ENCODE assay signal across 8 cellular contexts in the genomic region with DNA sequence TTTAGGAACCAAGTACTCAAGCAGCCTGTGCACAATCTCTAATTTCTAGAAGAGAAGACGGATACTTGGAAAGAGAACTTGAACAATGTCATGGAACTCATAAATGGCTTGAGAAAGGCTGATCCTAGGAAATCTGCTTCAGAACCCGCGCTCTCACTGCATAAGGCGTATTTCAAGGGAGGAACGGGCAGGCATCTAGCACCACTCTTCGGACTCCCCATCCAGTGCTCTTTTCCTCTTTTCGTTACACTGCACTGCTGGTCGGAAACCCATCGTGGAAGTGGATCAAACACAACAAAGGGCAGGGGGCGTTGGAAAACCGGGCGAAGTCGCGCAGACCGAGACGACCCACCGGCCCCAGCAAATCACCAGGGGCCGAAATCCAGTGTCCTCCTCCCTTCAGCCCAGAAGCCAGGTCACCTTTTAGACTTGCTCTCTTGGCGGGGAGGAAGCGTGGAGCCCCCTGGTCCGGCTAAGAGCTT. TPM values are rescaled to one million over a fixed set of nuclear protein-coding genes. Genes with fewer than 3 reads are reported as not detected.
DNase-seq lines count a peak whose midpoint lies in the region; ATAC-seq, FAIRE-seq and TF ChIP-seq lines count a peak whose summit lies in the region.

No MANE protein-coding gene starts in this region.

- H3K79me2 ChIP-seq in astrocyte (ENCODE audit: insufficient read depth, low read length), result peaks cover 47% of the 10 kb centered on the region

- TF ChIP-seq CTCF in astrocyte (IDR thresholded peaks at IDR 0.05; ENCODE audit: insufficient read depth, low read depth, low read length) (no peak), kidney (IDR thresholded peaks at IDR 0.05; ENCODE audit: borderline replicate concordance, extremely low read depth, insufficient read depth) (no peak)

- H3K27me3 Mint-ChIP-seq in astrocyte (ENCODE audit: low read depth, unreplicated experiment), result peaks cover under 1% of the 10 kb centered on the region

- peak overlapping the region; percentile 89; the same call in 1 of the 2 replicates for H3K27ac ChIP-seq in HUES6 (ENCODE audit: low read depth, low read length)
- H3K27ac ChIP-seq in astrocyte (ENCODE audit: low read depth, low read length), result peak overlapping the region; percentile 90
- H3K27ac ChIP-seq in kidney (ENCODE audit: low read depth in 2 of 2, low read length in 2 of 2), result peak overlapping the region; percentile 90 to 95
- H3K27ac ChIP-seq in stomach smooth muscle (ENCODE audit: low read length), result peak overlapping the region; percentile 88

- peak overlapping the region; percentile 95 for H3K4me2 ChIP-seq in astrocyte (ENCODE audit: low read length)

- H4K20me1 ChIP-seq in astrocyte (ENCODE audit: insufficient read depth, low read length), result peaks cover 32% of the 10 kb centered on the region

- no peaks in the 10 kb centered on the region for H3K36me3 Mint-ChIP-seq in astrocyte (ENCODE audit: low read depth, unreplicated experiment)

- H3K27me3 ChIP-seq in HUES6 (ENCODE audit: control insufficient read depth, insufficient read depth, low read length) (peaks cover 2% of the 10 kb centered on the region; the same call in 1 of the 2 replicates), astrocyte (ENCODE audit: insufficient read depth, low read length) (no peaks in the 10 kb centered on the region), stomach smooth muscle (ENCODE audit: control insufficient read depth in 1 of 2, insufficient read depth in 2 of 2, low read length in 2 of 2) (no peaks in the 10 kb centered on the region)

- peaks cover 14% of the 10 kb centered on the region for H3K4me1 Mint-ChIP-seq in astrocyte (ENCODE audit: low read depth, unreplicated experiment)

- H3K27ac Mint-ChIP-seq in astrocyte (ENCODE audit: unreplicated experiment), result peak overlapping the region; percentile 89

- intact Hi-C loops in kidney (cut with DNase I), result no loop called here

- H3K9me3 ChIP-seq in HUES6 (ENCODE audit: control insufficient read depth, insufficient read depth, low read depth, low read length) (no peaks in the 10 kb centered on the region; the same call in 1 of the 2 replicates), astrocyte (ENCODE audit: insufficient read depth, low read depth, low read length) (no peaks in the 10 kb centered on the region), kidney (ENCODE audit: control insufficient read depth in 1 of 2, low read length in 2 of 2) (no peaks in the 10 kb centered on the region), stomach smooth muscle (ENCODE audit: control insufficient read depth in 2 of 2, low read length in 2 of 2) (no peaks in the 10 kb centered on the region)

- FAIRE-seq in astrocyte (lab: Jason Lieb, UNC) (no peak), kidney (lab: Jason Lieb, UNC) (no peak)

- peaks cover 14% of the 10 kb centered on the region; the same call in 1 of the 2 replicates for H3K4me1 ChIP-seq in HUES6 (ENCODE audit: control insufficient read depth, insufficient read depth, low read length)
- H3K4me1 ChIP-seq in astrocyte (ENCODE audit: insufficient read depth, low read length), result peaks cover 16% of the 10 kb centered on the region
- H3K4me1 ChIP-seq in kidney (ENCODE audit: control insufficient read depth in 1 of 2, insufficient read depth in 1 of 2, low read depth in 1 of 2, low read length in 2 of 2), result peaks cover under 1 to 15% of the 10 kb centered on the region in 2 donors
- H3K4me1 ChIP-seq in stomach smooth muscle (ENCODE audit: control insufficient read depth, insufficient read depth, low read length), result peaks cover 22% of the 10 kb centered on the region

- peak overlapping the region; percentile 97 for H3K4me3 Mint-ChIP-seq in astrocyte (ENCODE audit: unreplicated experiment)

- ATAC-seq in HG02678 (IDR thresholded peaks at IDR 0.05; ENCODE audit: unreplicated experiment), result no peak

- H3K4me3 ChIP-seq in HUES6 (ENCODE audit: low read depth, low read length) (peak overlapping the region; percentile 78), astrocyte (ENCODE audit: insufficient read depth, low read depth, low read length) (peak overlapping the region; percentile 85), kidney (ENCODE audit: low read length in 2 of 2) (peak overlapping the region; percentile 83 to 87), stomach smooth muscle (ENCODE audit: low read length in 2 of 2) (peak overlapping the region; percentile 83 to 87)

- DNase-seq in CD1c-positive myeloid dendritic cell (ENCODE audit: extremely low spot score) (peak; percentile 24), astrocyte (ENCODE audit: low read depth) (no peak), kidney (no peak), amniotic stem cell (lab: John Stamatoyannopoulos, UW) (no peak), NCI-H2227 (lab: John Stamatoyannopoulos, UW; ENCODE audit: unreplicated experiment) (no peak)

- H3K9ac ChIP-seq in HUES6 (ENCODE audit: low read length) (peak overlapping the region; percentile 87), astrocyte (ENCODE audit: low read length) (peak overlapping the region; percentile 94), kidney (ENCODE audit: low read length in 2 of 2) (peak overlapping the region; percentile 72 to 91), stomach smooth muscle (ENCODE audit: low read length in 2 of 2) (peak overlapping the region; percentile 90 to 96)

- H3K9me3 Mint-ChIP-seq in astrocyte (ENCODE audit: unreplicated experiment), result peaks cover 2% of the 10 kb centered on the region

- peak overlapping the region; percentile 86 for H2AFZ ChIP-seq in astrocyte (ENCODE audit: low read depth, low read length)

- H3K36me3 ChIP-seq in HUES6 (ENCODE audit: control insufficient read depth, insufficient read depth, low read length) (peaks cover 8% of the 10 kb centered on the region; the same call in 1 of the 2 replicates), astrocyte (ENCODE audit: insufficient read depth, low read length) (peaks cover 4% of the 10 kb centered on the region), kidney (ENCODE audit: control insufficient read depth in 1 of 2, insufficient read depth in 2 of 2, low read length in 2 of 2) (peaks cover 0 to 2% of the 10 kb centered on the region in 2 donors), stomach smooth muscle (ENCODE audit: control insufficient read depth in 2 of 2, insufficient read depth in 2 of 2, low read length in 2 of 2) (peaks cover 4 to 6% of the 10 kb centered on the region in 2 donors)

RNA-seq across cellular contexts. Expression of a gene that starts 0.5 kb away (rescaled TPM):
- total RNA-seq in astrocyte (24.2 and 24.3 TPM in 2 replicates), kidney (16.7 TPM)
- polyA plus RNA-seq in kidney (ENCODE audit: insufficient read depth, low read depth, low replicate concordance), result 7.4 TPM

RNA-seq across cellular contexts. Expression of a gene that starts 10.6 kb away (rescaled TPM):
- 33.1 and 34.8 TPM in 2 replicates for total RNA-seq in astrocyte
- total RNA-seq in kidney, result 30.9 TPM
- 23.3 TPM for polyA plus RNA-seq in kidney (ENCODE audit: insufficient read depth, low read depth, low replicate concordance)
